In genomic region chr6:113359155-113360140, GRCh38 we compare ENCODE assay signal across 12 cellular contexts.
A peak's percentile ranks its signal among the peaks of the same experiment; 100 is the strongest.
DNase-seq lines count a peak whose midpoint lies in the region; ATAC-seq and TF ChIP-seq lines count a peak whose summit lies in the region.
"Had no signal": no experiment of that assay in that cellular context is flagged by ENCODE, and none has a peak within 500 bp of the region (broad histone marks: within the 10 kb centered on the region; RNA-seq: fewer than 3 reads in every experiment).

No MANE protein-coding gene starts in this region.

- POLR2A ChIA-PET in RWPE1 (lab: Yijun Ruan, JAX; ENCODE audit: low non-redundant PET): no interaction called here

- H3K4me3 ChIP-seq in fibroblast of pulmonary artery (replicated peaks; ENCODE audit: low read depth, low read length): no peak overlapping the region

- H3K27ac ChIP-seq in RWPE1: peak overlapping the region; percentile 78

- CTCF ChIA-PET in RWPE1 (lab: Yijun Ruan, JAX): no interaction called here

- intact Hi-C loops in left ventricle myocardium superior (cut with micrococcal nuclease) (no loop called here), Right ventricle myocardium superior (cut with DNase I) (no loop called here)

- ATAC-seq in left ventricle myocardium superior (peak; percentile 44), Right ventricle myocardium superior (ENCODE audit: poor library complexity) (no peak), HG02973 (IDR thresholded peaks at IDR 0.05; ENCODE audit: unreplicated experiment) (no peak)

- DNase-seq in left ventricle myocardium superior: no peak
- no peak for DNase-seq in Right ventricle myocardium superior
- peak; percentile 37 for DNase-seq in RWPE1 (ENCODE audit: low spot score)
- DNase-seq in fibroblast of pulmonary artery (ENCODE audit: low read depth): peak; percentile 49
- DNase-seq in KG1 (lab: John Stamatoyannopoulos, UW): no peak
- DNase-seq in AML-193 (lab: John Stamatoyannopoulos, UW): no peak
- no peak for DNase-seq in stimulated activated naive CD4-positive, alpha-beta T cell (lab: John Stamatoyannopoulos, UW)
- DNase-seq: activated B cell treated with CpG ODN at 0.5 μM for 24 hours; activated gamma-delta T cell treated with Interleukin-2 at 50 U/mL for 16 hours; NCI-H774; stimulated activated CD4-positive, alpha-beta T cell treated with anti-CD3 and anti-CD28 coated beads, Interleukin-15, amount 100 ng/mL, for 24 hours had no signal

- TF ChIP-seq CTCF in RWPE1 (conservative IDR thresholded peaks at IDR 0.05; ENCODE audit: low read depth) (no peak), fibroblast of pulmonary artery (IDR thresholded peaks at IDR 0.05; ENCODE audit: low read length, missing control alignments) (no peak)

Comparison
In these comparisons a context has a peak if more than half of its experiments do, and no peak if none do; other contexts are left out.
1. DNase-seq: peak in RWPE1 (single experiment) and fibroblast of pulmonary artery (single experiment); none in left ventricle myocardium superior (single experiment), Right ventricle myocardium superior (single experiment), KG1 (single experiment), AML-193 (0 of 2) and stimulated activated naive CD4-positive, alpha-beta T cell (0 of 6).